In the genomic region with DNA sequence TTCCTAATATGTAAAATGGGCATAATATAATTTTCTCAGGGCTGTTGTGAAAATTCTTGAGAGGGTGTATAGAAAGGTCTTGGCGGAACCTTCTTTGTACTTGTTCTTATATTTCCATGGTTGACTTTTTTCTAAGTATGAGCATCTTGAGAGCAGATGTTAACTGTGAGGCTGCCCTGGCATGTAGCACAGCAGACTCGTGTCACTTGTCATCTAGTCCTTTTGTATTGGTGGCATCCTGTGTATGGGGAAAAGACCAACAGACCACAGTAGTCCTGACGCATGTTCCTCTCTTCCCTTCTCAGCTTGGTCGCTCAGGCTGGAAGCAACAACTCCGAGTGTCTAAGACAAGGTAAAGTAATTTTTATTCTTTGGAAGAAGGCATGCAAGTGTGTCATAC, we compare ENCODE assay signal across 29 cellular contexts.
"Had no signal": no experiment of that assay in that cellular context is flagged by ENCODE, and none has a peak within 500 bp of the region (broad histone marks: within the 10 kb centered on the region; RNA-seq: fewer than 3 reads in every experiment).

No MANE protein-coding gene starts in this region.

- H3K36me3 ChIP-seq: adrenal gland, gastrocnemius medialis, heart right ventricle had no signal

- H3K27me3 ChIP-seq: adrenal gland, body of pancreas, gastrocnemius medialis had no signal

- FAIRE-seq: colon, endometrium, endothelial cell of umbilical vein had no signal

- ATAC-seq: activated CD4-positive, CD25-positive, alpha-beta regulatory T cell treated with anti-CD3 and anti-CD28 coated beads, Interleukin-2, amount 50 U/mL, for 24 hours; activated CD8-positive, alpha-beta T cell treated with anti-CD3 and anti-CD28 coated beads for 36 hours; activated T-cell treated with anti-CD3 and anti-CD28 coated beads, Interleukin-2, amount 50 U/mL, for 4 hours; activated T-helper 17 cell treated with anti-CD3 and anti-CD28 coated beads, Interleukin-2, amount 50 U/mL, for 72 hours; body of pancreas; effector memory CD8-positive, alpha-beta T cell; gastrocnemius medialis had no signal

- H3K36me3 Mint-ChIP-seq: activated naive CD8-positive, alpha-beta T cell had no signal

- H3K4me3 ChIP-seq: adrenal gland, body of pancreas, heart right ventricle had no signal

- H3K4me1 ChIP-seq: adrenal gland, foreskin keratinocyte, gastrocnemius medialis had no signal

- DNase-seq: activated CD4-positive, alpha-beta T cell treated with anti-CD3 and anti-CD28 coated beads for 48 hours; activated CD4-positive, alpha-beta T cell treated with anti-CD3 and anti-CD28 coated beads, Interleukin-2, amount 50 U/mL, for 1 hour; activated CD4-positive, alpha-beta T cell treated with anti-CD3 and anti-CD28 coated beads, Interleukin-2, amount 50 U/mL, for 48 hours; activated CD8-positive, alpha-beta memory T cell treated with anti-CD3 and anti-CD28 coated beads for 24 hours; activated CD8-positive, alpha-beta T cell treated with anti-CD3 and anti-CD28 coated beads for 36 hours; activated effector memory CD4-positive, alpha-beta T cell treated with Interleukin-2 at 50 U/mL for 16 hours; activated gamma-delta T cell treated with Interleukin-2 at 50 U/mL for 16 hours; activated naive CD4-positive, alpha-beta T cell treated with anti-CD3 and anti-CD28 coated beads, Interleukin-2, amount 50 U/mL, for 16 hours; activated naive CD4-positive, alpha-beta T cell treated with Interleukin-2 at 50 U/mL for 16 hours; activated T-cell treated with anti-CD3 and anti-CD28 coated beads, Interleukin-2, amount 50 U/mL, for 4 hours; adrenal gland; aorta; body of pancreas; cortex of kidney; dermis blood vessel endothelial cell; effector CD4-positive, alpha-beta T cell; effector memory CD8-positive, alpha-beta T cell; foreskin keratinocyte; gastrocnemius medialis; heart right ventricle; T-helper 1 cell; T-helper 2 cell had no signal

- H3K9me3 Mint-ChIP-seq: activated CD8-positive, alpha-beta T cell treated with anti-CD3 and anti-CD28 coated beads for 36 hours; activated T-cell treated with anti-CD3 and anti-CD28 coated beads, Interleukin-2, amount 50 U/mL, for 4 hours; activated T-helper 17 cell treated with anti-CD3 and anti-CD28 coated beads, Interleukin-2, amount 50 U/mL, for 72 hours; effector memory CD8-positive, alpha-beta T cell had no signal

- H3K4me1 Mint-ChIP-seq: activated T-helper 17 cell treated with anti-CD3 and anti-CD28 coated beads, Interleukin-2, amount 50 U/mL, for 72 hours had no signal

- H3K4me3 Mint-ChIP-seq: activated CD8-positive, alpha-beta T cell treated with anti-CD3 and anti-CD28 coated beads for 36 hours; activated naive CD8-positive, alpha-beta T cell; activated T-cell treated with anti-CD3 and anti-CD28 coated beads, Interleukin-2, amount 50 U/mL, for 4 hours; activated T-helper 17 cell treated with anti-CD3 and anti-CD28 coated beads, Interleukin-2, amount 50 U/mL, for 72 hours; effector memory CD8-positive, alpha-beta T cell had no signal

- H3K27ac ChIP-seq: adrenal gland, body of pancreas, epithelial cell of prostate, foreskin keratinocyte, gastrocnemius medialis, heart right ventricle had no signal

- H3K9me3 ChIP-seq: adrenal gland, body of pancreas, gastrocnemius medialis, heart right ventricle had no signal

- H3K27ac Mint-ChIP-seq: activated CD8-positive, alpha-beta T cell treated with anti-CD3 and anti-CD28 coated beads for 36 hours; activated naive CD8-positive, alpha-beta T cell; activated T-helper 17 cell treated with anti-CD3 and anti-CD28 coated beads, Interleukin-2, amount 50 U/mL, for 72 hours; effector memory CD8-positive, alpha-beta T cell had no signal
